ENCODE assay signal across 27 cellular contexts in genomic region chr7:2253525-2254244, GRCh38.
"Had no signal": no experiment of that assay in that cellular context is flagged by ENCODE, and none has a peak within 500 bp of the region (broad histone marks: within the 10 kb centered on the region; RNA-seq: fewer than 3 reads in every experiment).

No MANE protein-coding gene starts in this region.

- H3K36me3 ChIP-seq: neural progenitor cell, thoracic aorta had no signal

- H3K9ac ChIP-seq: neural progenitor cell had no signal

- H2AFZ ChIP-seq: neural progenitor cell had no signal

- H3K27me3 Mint-ChIP-seq: activated naive CD4-positive, alpha-beta T cell treated with anti-CD3 and anti-CD28 coated beads, Interleukin-2, amount 10 ng/mL, durations not matched to agents 7 days and 5 days; naive thymus-derived CD8-positive, alpha-beta T cell; type B pancreatic cell had no signal

- H3K9me3 Mint-ChIP-seq: activated naive CD4-positive, alpha-beta T cell treated with anti-CD3 and anti-CD28 coated beads, Interleukin-2, amount 10 ng/mL, durations not matched to agents 7 days and 5 days; mesothelial cell of epicardium; naive thymus-derived CD8-positive, alpha-beta T cell; neural progenitor cell; type B pancreatic cell had no signal

- H3K4me3 Mint-ChIP-seq: activated naive CD4-positive, alpha-beta T cell treated with anti-CD3 and anti-CD28 coated beads, Interleukin-2, amount 10 ng/mL, durations not matched to agents 7 days and 5 days; mesothelial cell of epicardium; type B pancreatic cell had no signal

- H3K4me2 ChIP-seq: neural progenitor cell, smooth muscle cell had no signal

- H3K4me1 Mint-ChIP-seq: neural progenitor cell had no signal

- H3K4me1 ChIP-seq: neural progenitor cell, sigmoid colon had no signal

- H3K27ac Mint-ChIP-seq: mesothelial cell of epicardium, neural progenitor cell, type B pancreatic cell had no signal

- DNase-seq: activated CD4-positive, alpha-beta T cell treated with anti-CD3 and anti-CD28 coated beads for 4 hours; activated CD4-positive, alpha-beta T cell treated with anti-CD3 and anti-CD28 coated beads, Interleukin-2, amount 50 U/mL, for 48 hours; activated CD4-positive, CD25-positive, alpha-beta regulatory T cell; activated effector memory CD4-positive, alpha-beta T cell treated with anti-CD3 and anti-CD28 coated beads, Interleukin-2, amount 50 U/mL, for 16 hours; activated naive CD4-positive, alpha-beta T cell treated with anti-CD3 and anti-CD28 coated beads, Interleukin-2, amount 10 ng/mL, durations not matched to agents 7 days and 5 days; amygdala; cortex of kidney; effector CD4-positive, alpha-beta T cell; glutamatergic neuron; hippocampal formation; kidney glomerular epithelial cell; naive thymus-derived CD8-positive, alpha-beta T cell; retina; sigmoid colon; stimulated activated CD4-positive, alpha-beta T cell treated with anti-CD3 and anti-CD28 coated beads, Interleukin-15, amount 100 ng/mL, for 24 hours; stimulated activated naive CD4-positive, alpha-beta T cell; T-helper 9 cell had no signal

- H3K27me3 ChIP-seq: esophagus muscularis mucosa, left lung, neural progenitor cell, sigmoid colon had no signal

- FAIRE-seq: bronchial epithelial cell, frontal cortex had no signal

- H3K9me3 ChIP-seq: esophagus muscularis mucosa, left lung, sigmoid colon, thoracic aorta had no signal

- ATAC-seq: naive thymus-derived CD8-positive, alpha-beta T cell had no signal

- H3K4me3 ChIP-seq: esophagus muscularis mucosa, left lung, lung, neural progenitor cell, sigmoid colon, smooth muscle cell, thoracic aorta had no signal

- H3K27ac ChIP-seq: esophagus muscularis mucosa, left lung, neural progenitor cell, sigmoid colon, thoracic aorta had no signal
